ENCODE assay signal across 9 cellular contexts in genomic region chr1:218480137-218480536, GRCh38.
DNase-seq lines count a peak whose midpoint lies in the region; ATAC-seq, FAIRE-seq and TF ChIP-seq lines count a peak whose summit lies in the region.
"Had no signal": no experiment of that assay in that cellular context is flagged by ENCODE, and none has a peak within 500 bp of the region (broad histone marks: within the 10 kb centered on the region; RNA-seq: fewer than 3 reads in every experiment).

No MANE protein-coding gene starts in this region.

- H3K9me3 ChIP-seq in SJSA1 (replicated peaks) (no peaks in the 10 kb centered on the region), neuronal stem cell (replicated peaks in 1 of 2; ENCODE audit: control insufficient read depth in 2 of 2, insufficient read depth in 1 of 2, low read depth in 1 of 2, low read length in 2 of 2) (peaks cover 0 to 5% of the 10 kb centered on the region in 2 donors), small intestine (ENCODE audit: control insufficient read depth, low read depth) (no peaks in the 10 kb centered on the region)

- H3K27me3 ChIP-seq in SJSA1 (replicated peaks), result no peaks in the 10 kb centered on the region
- no peaks in the 10 kb centered on the region for H3K27me3 ChIP-seq in neuronal stem cell (ENCODE audit: control insufficient read depth in 3 of 3, insufficient read depth in 3 of 3, low read depth in 1 of 3, low read length in 3 of 3)
- no peaks in the 10 kb centered on the region for H3K27me3 ChIP-seq in small intestine (ENCODE audit: control insufficient read depth in 2 of 2, insufficient read depth in 2 of 2, low read length in 2 of 2)

- FAIRE-seq in small intestine (lab: Jason Lieb, UNC), result no peak
- FAIRE-seq: colon had no signal

- H4K8ac ChIP-seq in neuronal stem cell (ENCODE audit: low read depth, low read length), result no peak overlapping the region

- H3K4me1 ChIP-seq in SJSA1 (replicated peaks) (peaks cover 67% of the 10 kb centered on the region), neuronal stem cell (ENCODE audit: control insufficient read depth in 2 of 2, insufficient read depth in 1 of 2, low read depth in 1 of 2, low read length in 2 of 2) (no peaks in the 10 kb centered on the region), small intestine (ENCODE audit: control insufficient read depth in 2 of 2, insufficient read depth in 1 of 2, low read depth in 1 of 2, low read length in 1 of 2) (peaks cover 0 to 7% of the 10 kb centered on the region in 2 donors)

- no peak overlapping the region for H2AK5ac ChIP-seq in neuronal stem cell (ENCODE audit: low read depth, low read length)

- H3K27ac ChIP-seq in SJSA1 (peak overlapping the region; percentile 99), neuronal stem cell (replicated peaks; ENCODE audit: low read length) (no peak overlapping the region), small intestine (ENCODE audit: low read depth in 1 of 2, low read length in 1 of 2) (peak overlapping the region in 1 of 2 donors; percentile 27)

- H3K9ac ChIP-seq in neuronal stem cell (ENCODE audit: low read depth, low read length, poor library complexity), result no peak overlapping the region

- H2AFZ ChIP-seq in neuronal stem cell (ENCODE audit: low read length), result peak overlapping the region; percentile 57

- WGBS in neuronal stem cell (ENCODE audit: extremely low coverage in 2 of 2, insufficient read length in 2 of 2, insufficient replicate concordance in 1 of 2), 2 donors, result no CpG with 5 or more reads among the region's 3 CpGs
- 69 to 89% (median 83%) methylated on average over 3 of the region's 3 CpGs for WGBS in small intestine, 3 donors

- H3K14ac ChIP-seq in neuronal stem cell (ENCODE audit: low read length), result no peak overlapping the region

- no peak overlapping the region for H4K91ac ChIP-seq in neuronal stem cell (ENCODE audit: low read depth, low read length, poor library complexity)

- H3K18ac ChIP-seq in neuronal stem cell (ENCODE audit: low read length), result no peak overlapping the region

- TF ChIP-seq CTCF in AG09309 (IDR thresholded peaks at IDR 0.05; ENCODE audit: control insufficient read depth, insufficient read depth, low read depth, low read length, missing control alignments) (no peak), fibroblast of mammary gland (conservative IDR thresholded peaks at IDR 0.05; ENCODE audit: control insufficient read depth, insufficient read depth, low read depth, low read length) (no peak)

- no peak for ATAC-seq in GM18861 (IDR thresholded peaks at IDR 0.05; ENCODE audit: unreplicated experiment)

- H2BK120ac ChIP-seq in neuronal stem cell (ENCODE audit: low read depth, low read length), result no peak overlapping the region

- H2BK15ac ChIP-seq in neuronal stem cell (ENCODE audit: low read length), result no peak overlapping the region

- H3K23ac ChIP-seq in neuronal stem cell (ENCODE audit: low read depth, low read length, poor library complexity), result no peak overlapping the region

- H2BK5ac ChIP-seq in neuronal stem cell (ENCODE audit: low read length), result no peak overlapping the region

- H3K79me1 ChIP-seq in neuronal stem cell (ENCODE audit: low read depth, low read length), result no peaks in the 10 kb centered on the region

- H3K4ac ChIP-seq in neuronal stem cell (ENCODE audit: low read length), result no peak overlapping the region

- no peaks in the 10 kb centered on the region for H3K36me3 ChIP-seq in SJSA1
- H3K36me3 ChIP-seq in neuronal stem cell (replicated peaks in 1 of 2; ENCODE audit: control insufficient read depth in 2 of 2, insufficient read depth in 2 of 2, low read length in 2 of 2), result no peaks in the 10 kb centered on the region
- no peaks in the 10 kb centered on the region for H3K36me3 ChIP-seq in small intestine (ENCODE audit: control insufficient read depth in 2 of 2, insufficient read depth in 2 of 2, low read length in 2 of 2)

- H2BK12ac ChIP-seq in neuronal stem cell (ENCODE audit: low read length), result no peak overlapping the region

- no peak overlapping the region for H3K4me2 ChIP-seq in neuronal stem cell (ENCODE audit: insufficient read depth, low read length, poor library complexity, severe bottlenecking)

- H3K4me3 ChIP-seq in AG09309 (ENCODE audit: control insufficient read depth, low read depth, low read length) (no peak overlapping the region), SJSA1 (no peak overlapping the region), fibroblast of mammary gland (ENCODE audit: control insufficient read depth, low read depth, low read length) (no peak overlapping the region), neuronal stem cell (ENCODE audit: low read length in 2 of 2) (no peak overlapping the region), small intestine (ENCODE audit: low read depth in 1 of 2, low read length in 2 of 2) (no peak overlapping the region)

- peak; percentile 59 for DNase-seq in AG09309 (ENCODE audit: low read depth)
- DNase-seq in SJSA1 (ENCODE audit: low read depth in 1 of 2, low spot score in 2 of 2), result peak; percentile 86 to 97
- DNase-seq in fibroblast of mammary gland (ENCODE audit: low read depth), result peak; percentile 92
- DNase-seq in neuronal stem cell (ENCODE audit: low spot score), result no peak
- no peak for DNase-seq in small intestine
- DNase-seq in DMS114 treated with DMSO at 0.1 percent for 48 hours (lab: John Stamatoyannopoulos, UW; ENCODE audit: unreplicated experiment), result no peak
- DNase-seq in stimulated activated CD4-positive, alpha-beta T cell treated with anti-CD3 and anti-CD28 coated beads, Interleukin-15, amount 100 ng/mL, for 24 hours, result no peak

Comparison
In these comparisons a context has a peak if more than half of its experiments do, and no peak if none do; other contexts are left out.
1. DNase-seq: peak in AG09309 (single experiment), SJSA1 (2 of 2) and fibroblast of mammary gland (single experiment); none in neuronal stem cell (single experiment), small intestine (single experiment), DMS114 treated with DMSO at 0.1 percent for 48 hours (single experiment) and stimulated activated CD4-positive, alpha-beta T cell treated with anti-CD3 and anti-CD28 coated beads, Interleukin-15, amount 100 ng/mL, for 24 hours (single experiment).